ENCODE assay signal across 6 cellular contexts in genomic region chr11:71526796-71527575, GRCh38. TPM values are rescaled to one million over a fixed set of nuclear protein-coding genes. Genes with fewer than 3 reads are reported as not detected.
"Had no signal": no experiment of that assay in that cellular context is flagged by ENCODE, and none has a peak within 500 bp of the region (broad histone marks: within the 10 kb centered on the region; RNA-seq: fewer than 3 reads in every experiment).

Gene KRTAP5-7 (plus strand): TSS chr11:71527267. CDS start chr11:71527301, 34 bp downstream.

RNA-seq across cellular contexts. Expression of gene KRTAP5-7, which starts in this region (rescaled TPM):
- total RNA-seq: activated CD8-positive, alpha-beta T cell treated with anti-CD3 and anti-CD28 coated beads, Interleukin-2, amount 10 ng/mL, durations not matched to agents 7 days and 5 days; activated naive CD4-positive, alpha-beta T cell treated with anti-CD3 and anti-CD28 coated beads for 36 hours; astrocyte; PC-9; T-helper 17 cell had no signal
- polyA plus RNA-seq: IgD-negative memory B cell had no signal
